1 cellular context compared by ENCODE assay signal in genomic region chr2:232571026-232571474, GRCh38.
TF ChIP-seq lines count a peak whose summit lies in the region.

No MANE protein-coding gene starts in this region.

TF ChIP-seq in endothelial cell of umbilical vein, 7 proteins besides CTCF, POLR2A, EP300 and RAD21:
- TF ChIP-seq EZH2 (IDR thresholded peaks at IDR 0.05; ENCODE audit: borderline replicate concordance, low read depth, low read length, severe bottlenecking), result no peak
